Comparison of ENCODE assay signal across 8 cellular contexts in genomic region chr1:244272471-244273261, GRCh38.
DNase-seq lines count a peak whose midpoint lies in the region; ATAC-seq, FAIRE-seq and TF ChIP-seq lines count a peak whose summit lies in the region.

No MANE protein-coding gene starts in this region.

- peak overlapping the region; percentile 73 for H3K4me2 ChIP-seq in A549

- H3K36me3 ChIP-seq in kidney epithelial cell (ENCODE audit: control insufficient read depth, insufficient read depth, low read length) = no peaks in the 10 kb centered on the region

- DNase-seq in A549 (ENCODE audit: low read depth in 1 of 2, low spot score in 1 of 2) = peak; percentile 68 to 92
- peak; percentile 77 for DNase-seq in NCI-H345 (lab: John Stamatoyannopoulos, UW)
- DNase-seq in activated CD4-positive, CD25-positive, alpha-beta regulatory T cell (lab: John Stamatoyannopoulos, UW) = peak; percentile 19 to 33 (median 26)
- DNase-seq in caudate nucleus (lab: John Stamatoyannopoulos, UW) = peak in 57 of 61 donors; percentile 3 to 90 (median 65)
- DNase-seq in kidney epithelial cell (ENCODE audit: low read depth) = peak; percentile 35
- DNase-seq in stimulated activated CD4-positive, alpha-beta T cell treated with anti-CD3 and anti-CD28 coated beads, Interleukin-1b, Interleukin-23, amount 100 ng/mL, for 24 hours (ENCODE audit: low read depth in 4 of 4, low spot score in 1 of 4) = peak; percentile 26 to 43 (median 32)

- TF ChIP-seq RAD21 in A549 (conservative IDR thresholded peaks at IDR 0.05 in 1 of 2, IDR thresholded peaks at IDR 0.05 in 1 of 2) = peak; percentile 100

- FAIRE-seq in A549 (lab: Jason Lieb, UNC) = no peak

- ATAC-seq in A549 (peak; percentile 28 to 64; a peak in 4 of 6 replicates), GM18517 (IDR thresholded peaks at IDR 0.05; ENCODE audit: unreplicated experiment) (peak; percentile 91), HG03196 (IDR thresholded peaks at IDR 0.05; ENCODE audit: unreplicated experiment) (peak; percentile 96)

- 49% methylated on average over 9 of the region's 9 CpGs for WGBS in A549 (ENCODE audit: missing lambda C conversion rate)

- POLR2A ChIA-PET in A549 (lab: Yijun Ruan, JAX) = interaction anchor here (1.3 kb wide), 1 partner anchor 225 kb away, joined by 3 read pairs; no protein-coding TSS in a partner anchor

- CTCF ChIA-PET in A549 (lab: Yijun Ruan, JAX) = interaction anchor here (0.6 to 4.8 kb wide), 58 partner anchors 12 to 1045 kb away, joined by 3 to 49 read pairs (median 3); partner anchors contain the start of gene ZBTB18

- TF ChIP-seq CTCF in A549 (IDR thresholded peaks at IDR 0.05) (peak; percentile 100), kidney epithelial cell (IDR thresholded peaks at IDR 0.05; ENCODE audit: insufficient read depth, low read length, poor library complexity, severe bottlenecking) (peak; percentile 94)

- no peak for TF ChIP-seq POLR2A in A549 (IDR thresholded peaks at IDR 0.05; ENCODE audit: low read length)

- TF ChIP-seq EP300 in A549 (IDR thresholded peaks at IDR 0.05) = no peak

- H3K4me1 ChIP-seq in A549 = peaks cover 41% of the 10 kb centered on the region

- H3K4me3 ChIP-seq in A549 (no peak overlapping the region), kidney epithelial cell (ENCODE audit: low read depth, low read length) (no peak overlapping the region)

- H3K27ac ChIP-seq in A549 = peak overlapping the region; percentile 86 to 89
- peak overlapping the region; percentile 89 for H3K27ac ChIP-seq in caudate nucleus (ENCODE audit: low read depth, low read length)

- peaks cover 10% of the 10 kb centered on the region for H3K9me3 ChIP-seq in A549

- no peaks in the 10 kb centered on the region for H3K27me3 ChIP-seq in kidney epithelial cell (ENCODE audit: control insufficient read depth, insufficient read depth, low read length)

TF ChIP-seq in A549, 52 proteins besides CTCF, POLR2A, EP300 and RAD21:
- TF ChIP-seq JUN (IDR thresholded peaks at IDR 0.05) (0 out of 5 replicates have a peak, but pooled peaks of 1 of the 2 experiments have one; percentile 45), KDM5A (IDR thresholded peaks at IDR 0.05) (no peak), MAX (IDR thresholded peaks at IDR 0.05) (peak; percentile 80; the same call in 1 of the 2 replicates), CBX8 (IDR thresholded peaks at IDR 0.05) (no peak), SMC3 (IDR thresholded peaks at IDR 0.05) (peak; percentile 99), ZC3H11A (IDR thresholded peaks at IDR 0.05) (peak; percentile 9; the same call in 1 of the 2 replicates), MYC (IDR thresholded peaks at IDR 0.05; ENCODE audit: borderline replicate concordance, low read length) (peak; percentile 52)

Comparison
In these comparisons a context has a peak if more than half of its experiments do, and no peak if none do; other contexts are left out.
1. ATAC-seq: peak in every context shown above with its lines; median percentile 96 in HG03196; 91 in GM18517; 46 in A549.
2. DNase-seq: peak in every context shown above with its lines; median percentile 80 in A549; 77 in NCI-H345; 65 in caudate nucleus; 35 in kidney epithelial cell; 32 in stimulated activated CD4-positive, alpha-beta T cell treated with anti-CD3 and anti-CD28 coated beads, Interleukin-1b, Interleukin-23, amount 100 ng/mL, for 24 hours; 26 in activated CD4-positive, CD25-positive, alpha-beta regulatory T cell.